Comparison of ENCODE assay signal across 15 cellular contexts in genomic region chr17:8285270-8286181, GRCh38. TPM values are rescaled to one million over a fixed set of nuclear protein-coding genes. Genes with fewer than 3 reads are reported as not detected.
DNase-seq lines count a peak whose midpoint lies in the region; ATAC-seq and TF ChIP-seq lines count a peak whose summit lies in the region.
"Had no signal": no experiment of that assay in that cellular context is flagged by ENCODE, and none has a peak within 500 bp of the region (broad histone marks: within the 10 kb centered on the region; RNA-seq: fewer than 3 reads in every experiment).

No MANE protein-coding gene starts in this region.

- peaks cover 40% of the 10 kb centered on the region for H3K4me1 Mint-ChIP-seq in T-helper 2 cell treated with Interferon-gamma antibody and Interleukin-4, amounts not matched to agents 5 μg/mL and 100 μg/mL, for 36 hours (ENCODE audit: low read depth)
- H3K4me1 Mint-ChIP-seq in type B pancreatic cell (ENCODE audit: unreplicated experiment), result peaks cover 11% of the 10 kb centered on the region

- H3K4me3 Mint-ChIP-seq in T-helper 2 cell treated with Interferon-gamma antibody and Interleukin-4, amounts not matched to agents 5 μg/mL and 100 μg/mL, for 36 hours, result no peak overlapping the region
- H3K4me3 Mint-ChIP-seq in type B pancreatic cell, result peak overlapping the region; percentile 36
- H3K4me3 Mint-ChIP-seq: T-helper 17 cell had no signal

- peaks cover 14% of the 10 kb centered on the region for H3K36me3 Mint-ChIP-seq in T-helper 2 cell treated with Interferon-gamma antibody and Interleukin-4, amounts not matched to agents 5 μg/mL and 100 μg/mL, for 36 hours (ENCODE audit: low read depth)
- no peaks in the 10 kb centered on the region for H3K36me3 Mint-ChIP-seq in type B pancreatic cell

- no peaks in the 10 kb centered on the region for H3K36me3 ChIP-seq in left lung

- H3K27ac ChIP-seq in left lung, result no peak overlapping the region

- no peaks in the 10 kb centered on the region for H3K27me3 ChIP-seq in left lung

- no peak for DNase-seq in T-helper 2 cell treated with Interferon-gamma antibody and Interleukin-4, amounts not matched to agents 5 μg/mL and 100 μg/mL, for 36 hours (ENCODE audit: low spot score)
- DNase-seq in T-helper 2 cell (no peak), NOMO-1 treated with DMSO at 0.1 percent for 48 hours (lab: John Stamatoyannopoulos, UW; ENCODE audit: unreplicated experiment) (peak; percentile 21), left lung (no peak), type B pancreatic cell (ENCODE audit: extremely low spot score, unreplicated experiment) (no peak), occipital lobe (lab: John Stamatoyannopoulos, UW) (no peak), HUDEP-2 (lab: John Stamatoyannopoulos, UW; ENCODE audit: unreplicated experiment in 76 of 76) (no peak)
- DNase-seq: aorta, hypothalamus, NCI-H1048, T-helper 17 cell had no signal

- no peaks in the 10 kb centered on the region for H3K27me3 Mint-ChIP-seq in T-helper 2 cell treated with Interferon-gamma antibody and Interleukin-4, amounts not matched to agents 5 μg/mL and 100 μg/mL, for 36 hours (ENCODE audit: low read depth)
- H3K27me3 Mint-ChIP-seq in type B pancreatic cell, result no peaks in the 10 kb centered on the region
- H3K27me3 Mint-ChIP-seq: T-helper 17 cell had no signal

- intact Hi-C loops in left lung (cut with DNase I), result no loop called here

- no peak for TF ChIP-seq CTCF in left lung (IDR thresholded peaks at IDR 0.05)
- no peak for TF ChIP-seq CTCF in type B pancreatic cell (conservative IDR thresholded peaks at IDR 0.05)

- H3K9me3 Mint-ChIP-seq in T-helper 2 cell treated with Interferon-gamma antibody and Interleukin-4, amounts not matched to agents 5 μg/mL and 100 μg/mL, for 36 hours, result no peaks in the 10 kb centered on the region
- H3K9me3 Mint-ChIP-seq in type B pancreatic cell, result no peaks in the 10 kb centered on the region

- ATAC-seq in left lung (peak; percentile 47), HG02623 (IDR thresholded peaks at IDR 0.05; ENCODE audit: unreplicated experiment) (no peak)
- ATAC-seq: T-helper 17 cell had no signal

- H3K4me3 ChIP-seq in left lung, result no peak overlapping the region

- H3K9me3 ChIP-seq in left lung, result no peaks in the 10 kb centered on the region

- H3K4me1 ChIP-seq in left lung, result peaks cover 5 to 25% of the 10 kb centered on the region in 2 donors

- H3K27ac Mint-ChIP-seq in T-helper 2 cell treated with Interferon-gamma antibody and Interleukin-4, amounts not matched to agents 5 μg/mL and 100 μg/mL, for 36 hours, result peak overlapping the region; percentile 57
- H3K27ac Mint-ChIP-seq in type B pancreatic cell, result no peak overlapping the region
- H3K27ac Mint-ChIP-seq: T-helper 17 cell had no signal

RNA-seq across cellular contexts. Expression of gene RANGRF, which starts 2.9 kb away (rescaled TPM):
- total RNA-seq in left lung (10 to 100 TPM; 22.9 to 33.2 TPM), type B pancreatic cell (ENCODE audit: low replicate concordance) (21.9 and 30.9 TPM in 2 replicates), occipital lobe (3.7 TPM)

RNA-seq across cellular contexts. Expression of gene SLC25A35, which starts 9.7 kb away (rescaled TPM):
- total RNA-seq in left lung (10 to 100 TPM in 1 of 2 donors, 1 to 10 TPM in 1; 8.5 to 11.1 TPM), type B pancreatic cell (ENCODE audit: low replicate concordance) (4.0 and 5.6 TPM in 2 replicates), occipital lobe (0.31 TPM)

RNA-seq across cellular contexts. Expression of gene ARHGEF15, which starts 24.5 kb away (rescaled TPM):
- total RNA-seq in left lung, result 10 to 100 TPM; 18.4 to 25.4 TPM
- total RNA-seq in type B pancreatic cell (ENCODE audit: low replicate concordance), result 0.24 TPM in 1 of 2 replicates, not detected in the other
- 0.47 TPM for total RNA-seq in occipital lobe
- total RNA-seq: A673, fibroblast of lung, NCI-H460, T-helper 17 cell had no signal

RNA-seq across cellular contexts. Expression of gene PFAS, which starts 36.4 kb away (rescaled TPM):
- 10 to 100 TPM; 25.9 to 51.0 TPM for total RNA-seq in left lung
- 54.5 and 117 TPM in 2 replicates for total RNA-seq in type B pancreatic cell (ENCODE audit: low replicate concordance)
- 20.0 TPM for total RNA-seq in occipital lobe

RNA-seq across cellular contexts. Expression of gene CTC1, which starts 37.7 kb away (rescaled TPM):
- 10 to 100 TPM; 49.1 to 53.1 TPM for total RNA-seq in left lung
- total RNA-seq in type B pancreatic cell (ENCODE audit: low replicate concordance), result 42.6 and 43.1 TPM in 2 replicates
- total RNA-seq in occipital lobe, result 12.2 TPM

Comparison
In these comparisons a context has a peak if more than half of its experiments do, and no peak if none do; other contexts are left out.
1. RNA of gene ARHGEF15, which starts 24.5 kb away (total RNA-seq): 18.4 to 25.4 TPM in left lung; 0.47 TPM in occipital lobe (single experiment) and 0.24 TPM in type B pancreatic cell; every median in the first group is over 10 times any median in the second.